In genomic region chr11:22778642-22779041, GRCh38 we compare ENCODE assay signal across 11 cellular contexts. TPM values are rescaled to one million over a fixed set of nuclear protein-coding genes. Genes with fewer than 3 reads are reported as not detected.
DNase-seq lines count a peak whose midpoint lies in the region; ATAC-seq and FAIRE-seq lines count a peak whose summit lies in the region.
"Had no signal": no experiment of that assay in that cellular context is flagged by ENCODE, and none has a peak within 500 bp of the region (broad histone marks: within the 10 kb centered on the region; RNA-seq: fewer than 3 reads in every experiment).

No MANE protein-coding gene starts in this region.

- FAIRE-seq in small intestine (lab: Jason Lieb, UNC): no peak
- no peak for FAIRE-seq in HTR-8/SVneo (lab: Jason Lieb, UNC)
- FAIRE-seq: keratinocyte had no signal

- H3K4me1 ChIP-seq in small intestine (ENCODE audit: control insufficient read depth in 2 of 2, insufficient read depth in 1 of 2, low read depth in 1 of 2, low read length in 1 of 2): no peaks in the 10 kb centered on the region
- no peaks in the 10 kb centered on the region for H3K4me1 ChIP-seq in effector memory CD4-positive, alpha-beta T cell (ENCODE audit: control insufficient read depth, insufficient read depth, low read length, poor library complexity, severe bottlenecking)

- ATAC-seq in GM18907 (IDR thresholded peaks at IDR 0.05; ENCODE audit: unreplicated experiment): no peak

- no peaks in the 10 kb centered on the region for H3K9me3 ChIP-seq in small intestine (ENCODE audit: control insufficient read depth, low read depth)
- no peaks in the 10 kb centered on the region for H3K9me3 ChIP-seq in effector memory CD4-positive, alpha-beta T cell (ENCODE audit: control insufficient read depth, low read length)

- no peak overlapping the region for H3K4me3 ChIP-seq in small intestine (ENCODE audit: low read depth in 1 of 2, low read length in 2 of 2)
- no peak overlapping the region for H3K4me3 ChIP-seq in effector memory CD4-positive, alpha-beta T cell (ENCODE audit: insufficient read depth, low read depth, low read length, poor library complexity, severe bottlenecking)

- H3K27me3 ChIP-seq in small intestine (ENCODE audit: control insufficient read depth in 2 of 2, insufficient read depth in 2 of 2, low read length in 2 of 2): no peaks in the 10 kb centered on the region
- no peaks in the 10 kb centered on the region for H3K27me3 ChIP-seq in effector memory CD4-positive, alpha-beta T cell (replicated peaks; ENCODE audit: control insufficient read depth, insufficient read depth, low read length, poor library complexity, severe bottlenecking)

- no peaks in the 10 kb centered on the region for H3K36me3 ChIP-seq in small intestine (ENCODE audit: control insufficient read depth in 2 of 2, insufficient read depth in 2 of 2, low read length in 2 of 2)
- H3K36me3 ChIP-seq in effector memory CD4-positive, alpha-beta T cell (ENCODE audit: control insufficient read depth, insufficient read depth, low read length): no peaks in the 10 kb centered on the region

- DNase-seq in NCI-H510A treated with DMSO at 0.1 percent for 48 hours (lab: John Stamatoyannopoulos, UW) (peak; percentile 4), NCI-H510A (lab: John Stamatoyannopoulos, UW) (no peak), NCI-H526 treated with DMSO at 0.1 percent for 48 hours (lab: John Stamatoyannopoulos, UW) (peak; percentile 38), dermis blood vessel endothelial cell (peak; percentile 23), small intestine (peak; percentile 6), HTR-8/SVneo (ENCODE audit: insufficient read length, low spot score) (no peak)
- no peak for DNase-seq in effector memory CD4-positive, alpha-beta T cell
- DNase-seq: nephron progenitor cell; NK-92 treated with Interleukin-12 subunit alpha and Interleukin-12 subunit beta, amount 100 ng/mL, for 24 hours had no signal

- no peak overlapping the region for H3K27ac ChIP-seq in small intestine (ENCODE audit: low read depth in 1 of 2, low read length in 1 of 2)
- no peak overlapping the region for H3K27ac ChIP-seq in effector memory CD4-positive, alpha-beta T cell (ENCODE audit: insufficient read depth, low read length, poor library complexity, severe bottlenecking)

RNA-seq across cellular contexts. Expression of gene SVIP, which starts 51.0 kb away (rescaled TPM):
- 15.7 and 16.5 TPM in 2 replicates for total RNA-seq in dermis blood vessel endothelial cell
- 10 to 100 TPM; 10.6 to 14.9 (median 11.4) TPM for polyA plus RNA-seq in small intestine

Comparison
In these comparisons a context has a peak if more than half of its experiments do, and no peak if none do; other contexts are left out.
1. DNase-seq: peak in NCI-H510A treated with DMSO at 0.1 percent for 48 hours (single experiment), NCI-H526 treated with DMSO at 0.1 percent for 48 hours (single experiment), dermis blood vessel endothelial cell (single experiment) and small intestine (single experiment); none in NCI-H510A (single experiment), effector memory CD4-positive, alpha-beta T cell (0 of 3) and HTR-8/SVneo (single experiment).